8 cellular contexts compared by ENCODE assay signal in the genomic region with DNA sequence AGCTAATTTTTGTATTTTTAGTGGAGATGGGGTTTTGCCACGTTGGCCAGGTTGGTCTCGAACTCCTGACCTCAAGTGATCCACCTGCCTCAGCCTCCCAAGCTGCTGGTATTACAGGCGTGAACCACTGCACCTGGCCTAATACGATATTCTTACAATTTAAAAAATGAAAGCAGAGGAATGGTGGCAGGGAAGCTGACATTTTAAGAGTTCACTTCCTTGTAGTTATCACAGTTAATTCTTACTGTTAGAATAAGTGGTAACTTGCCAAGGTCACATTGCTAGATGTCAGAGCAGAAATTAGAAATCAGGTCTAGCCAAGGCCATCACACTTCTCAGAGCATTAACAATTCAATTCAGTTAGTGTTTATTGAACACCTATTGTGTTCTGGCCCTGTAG.
DNase-seq lines count a peak whose midpoint lies in the region; ATAC-seq, FAIRE-seq and TF ChIP-seq lines count a peak whose summit lies in the region.
"Not testable (repeated sequence)": the region's sequence is repeated elsewhere in the genome, so short reads cannot be mapped to it uniquely, and the experiment has no call there.

No MANE protein-coding gene starts in this region.

- not testable (repeated sequence) for H3K4me2 ChIP-seq in GM12878 (ENCODE audit: control insufficient read depth, insufficient read depth)

- not testable (repeated sequence) for TF ChIP-seq EP300 in GM12878 (IDR thresholded peaks at IDR 0.05; ENCODE audit: borderline replicate concordance in 1 of 2, control insufficient read depth in 1 of 2, low read depth in 2 of 2, low read length in 2 of 2)

- H3K4me3 ChIP-seq in GM12878; heart right ventricle; pancreas; small intestine (ENCODE audit: low read depth in 1 of 2, low read length in 2 of 2); tibial artery; uterus: not testable (repeated sequence)

- intact Hi-C loops in GM12878 (cut with micrococcal nuclease; ENCODE audit: unreplicated experiment); heart right ventricle (cut with DNase I); pancreas (cut with DNase I); tibial artery (cut with DNase I; ENCODE audit: low total_unique reads); uterus (cut with DNase I; ENCODE audit: low total_unique reads): not testable (repeated sequence)

- not testable (repeated sequence) for H3K79me2 ChIP-seq in GM12878 (ENCODE audit: control insufficient read depth, insufficient read depth, low read length)

- not testable (repeated sequence) for TF ChIP-seq RAD21 in GM12878 (IDR thresholded peaks at IDR 0.05; ENCODE audit: insufficient read depth, low read depth, low read length)

- not testable (repeated sequence) for H3K9ac ChIP-seq in GM12878 (ENCODE audit: control insufficient read depth, insufficient read depth, low read length)

- H3K27me3 ChIP-seq in GM12878 (replicated peaks in 1 of 2; ENCODE audit: control insufficient read depth in 2 of 2, insufficient read depth in 2 of 2, low read length in 1 of 2); heart right ventricle; pancreas; small intestine (ENCODE audit: control insufficient read depth in 2 of 2, insufficient read depth in 2 of 2, low read length in 2 of 2); tibial artery; uterus: not testable (repeated sequence)

- POLR2A ChIA-PET in GM12878 (lab: Charles Lee) = interaction anchor here (0.6 to 1.0 kb wide), 3 partner anchors 9 to 20 kb away, joined by 3 to 6 read pairs (median 3); no protein-coding TSS in a partner anchor

- not testable (repeated sequence) for H3K36me3 ChIP-seq in GM12878 (ENCODE audit: control insufficient read depth in 2 of 2, insufficient read depth in 2 of 2, low read length in 1 of 2); heart right ventricle; pancreas; small intestine (ENCODE audit: control insufficient read depth in 2 of 2, insufficient read depth in 2 of 2, low read length in 2 of 2); tibial artery; uterus

- SMC1A ChIA-PET in GM12878 (lab: Charles Lee; ENCODE audit: uncharacterized antibody, unreplicated experiment) = interaction anchor here (0.7 kb wide), 1 partner anchor 27 kb away, joined by 3 read pairs; no protein-coding TSS in a partner anchor

- ATAC-seq in GM12878 = not testable (repeated sequence)
- ATAC-seq in heart right ventricle (peak in 1 of 8 donors; percentile 41), pancreas (peak; percentile 55 to 67 (median 60))

- TF ChIP-seq POLR2A in GM12892 (IDR thresholded peaks at IDR 0.05; ENCODE audit: low read depth, low read length); GM12878 (IDR thresholded peaks at IDR 0.05; ENCODE audit: low read depth, low read length); uterus (IDR thresholded peaks at IDR 0.05): not testable (repeated sequence)

- in situ Hi-C loops in GM12878 (cut with MboI) = not testable (repeated sequence)

- not testable (repeated sequence) for TF ChIP-seq CTCF in GM12878 (IDR thresholded peaks at IDR 0.05 in 2 of 3, conservative IDR thresholded peaks at IDR 0.05 in 1 of 3; ENCODE audit: control insufficient read depth in 2 of 3, extremely low read depth in 1 of 3, insufficient read depth in 1 of 3, low read depth in 3 of 3, low read length in 3 of 3); heart right ventricle (IDR thresholded peaks at IDR 0.05); pancreas (IDR thresholded peaks at IDR 0.05); tibial artery (IDR thresholded peaks at IDR 0.05); uterus (IDR thresholded peaks at IDR 0.05)

- not testable (repeated sequence) for BruUV-seq in GM12878 (replicated peaks; lab: Mats Ljungman, UMichigan)

- WGBS in GM12878 (ENCODE audit: insufficient coverage, insufficient replicate concordance, low lambda C conversion rate, missing lambda C conversion rate) = 99% methylated on average over 4 of the region's 4 CpGs
- WGBS in heart right ventricle, 2 donors = 63 to 72% methylated on average over 4 of the region's 4 CpGs
- 42 to 58% methylated on average over 4 of the region's 4 CpGs for WGBS in pancreas, 2 donors
- WGBS in small intestine, 3 donors = 27 to 61% (median 42%) methylated on average over 4 of the region's 4 CpGs

- not testable (repeated sequence) for DNase-seq in GM12892 (ENCODE audit: insufficient read length); GM12878 (ENCODE audit: low read depth, low spot score); heart right ventricle; tibial artery; uterus
- DNase-seq in pancreas (peak in 2 of 6 donors; percentile 10 to 23), small intestine (peak; percentile 19)

- H3K9me3 ChIP-seq in GM12878 (replicated peaks; ENCODE audit: control insufficient read depth, insufficient read depth, low read length); heart right ventricle; pancreas; small intestine (ENCODE audit: control insufficient read depth, low read depth); tibial artery; uterus: not testable (repeated sequence)

- CTCF ChIA-PET in GM12878 (lab: Yijun Ruan, JAX) = interaction anchor here (1.0 kb wide), 1 partner anchor 19 kb away, joined by 3 read pairs; no protein-coding TSS in a partner anchor

- FAIRE-seq in GM12892 (lab: Jason Lieb, UNC) (peak; percentile 33), GM12878 (lab: Jason Lieb, UNC) (peak; percentile 56), endometrium (lab: Jason Lieb, UNC) (peak; percentile 66)
- FAIRE-seq in pancreas (lab: Jason Lieb, UNC); small intestine (lab: Jason Lieb, UNC): not testable (repeated sequence)

- H3K4me1 ChIP-seq in GM12878 (ENCODE audit: control insufficient read depth, insufficient read depth, low read length); small intestine (ENCODE audit: control insufficient read depth in 2 of 2, insufficient read depth in 1 of 2, low read depth in 1 of 2, low read length in 1 of 2): not testable (repeated sequence)
- H3K4me1 ChIP-seq in heart right ventricle (peaks cover 9 to 85% (median 50%) of the 10 kb centered on the region in 9 donors), pancreas (peaks cover 0 to 26% (median 6%) of the 10 kb centered on the region in 3 donors), tibial artery (peaks cover 0 to 96% (median 48%) of the 10 kb centered on the region in 4 donors), uterus (peaks cover 7 to 12% of the 10 kb centered on the region in 2 donors)

- RAD21 ChIA-PET in GM12878 (lab: Charles Lee; ENCODE audit: unreplicated experiment) = not testable (repeated sequence)

- not testable (repeated sequence) for H3K27ac ChIP-seq in GM12878 (ENCODE audit: control insufficient read depth, insufficient read depth); small intestine (ENCODE audit: low read depth in 1 of 2, low read length in 1 of 2)
- H3K27ac ChIP-seq in heart right ventricle (peak overlapping the region in 8 of 10 donors; percentile 26 to 77 (median 39)), pancreas (peak overlapping the region in 3 of 4 donors; percentile 28 to 78 (median 69)), tibial artery (peak overlapping the region; percentile 31 to 95), uterus (peak overlapping the region; percentile 71)

- H4K20me1 ChIP-seq in GM12878 (ENCODE audit: control insufficient read depth, insufficient read depth) = not testable (repeated sequence)

- not testable (repeated sequence) for H2AFZ ChIP-seq in GM12878 (ENCODE audit: control insufficient read depth, low read depth, low read length)
